In the genomic region with DNA sequence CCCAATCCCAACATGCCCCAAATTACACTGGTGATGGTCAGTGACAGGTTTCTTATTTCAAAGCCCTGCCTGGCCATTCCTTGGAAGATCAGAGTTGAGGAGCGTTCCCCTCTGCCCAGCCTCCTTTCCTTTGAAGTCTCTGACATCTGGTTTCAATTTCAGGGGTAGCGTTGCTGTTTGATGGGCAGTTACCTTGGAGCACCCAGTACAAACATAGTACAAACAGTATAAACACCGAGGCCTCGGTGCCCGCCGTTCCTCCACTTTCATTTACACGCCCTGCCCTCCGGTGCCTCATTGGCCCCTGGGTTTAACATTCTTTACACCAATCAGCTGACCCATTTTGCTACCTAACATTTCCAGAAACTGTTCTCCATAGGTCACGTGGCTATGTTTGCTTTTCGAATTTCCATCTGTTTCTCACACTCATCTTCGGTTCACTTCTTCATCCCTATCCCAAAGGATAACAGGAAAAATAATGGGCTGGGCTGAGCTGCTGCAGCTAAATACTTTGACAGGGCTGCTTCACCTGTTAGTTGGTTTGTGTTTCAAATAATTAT, we compare ENCODE assay signal across 21 cellular contexts.
DNase-seq lines count a peak whose midpoint lies in the region; ATAC-seq and TF ChIP-seq lines count a peak whose summit lies in the region.
"Had no signal": no experiment of that assay in that cellular context is flagged by ENCODE, and none has a peak within 500 bp of the region (broad histone marks: within the 10 kb centered on the region; RNA-seq: fewer than 3 reads in every experiment).

No MANE protein-coding gene starts in this region.

- DNase-seq in DMS153 (lab: John Stamatoyannopoulos, UW) (peak; percentile 29), DMS153 treated with DMSO at 0.1 percent for 48 hours (lab: John Stamatoyannopoulos, UW; ENCODE audit: unreplicated experiment) (no peak), SW480 (ENCODE audit: low spot score) (peak; percentile 90), kidney tubule cell (ENCODE audit: low spot score) (peak; percentile 43), transverse colon (no peak), MM.1S (no peak), iPS-NIHi7 (ENCODE audit: extremely low spot score) (no peak)
- DNase-seq: activated CD4-positive, alpha-beta T cell treated with anti-CD3 and anti-CD28 coated beads for 1 hour; activated CD8-positive, alpha-beta memory T cell treated with anti-CD3 and anti-CD28 coated beads, Interleukin-2, amount 10 ng/mL, durations not matched to agents 7 days and 5 days; activated gamma-delta T cell; DND-41; naive thymus-derived CD8-positive, alpha-beta T cell; NCI-H2081 treated with DMSO at 0.1 percent for 48 hours; stimulated activated CD4-positive, alpha-beta T cell treated with anti-CD3 and anti-CD28 coated beads, Interleukin-2, amount 100 ng/mL, for 24 hours; testis had no signal

- 37 to 51% methylated on average over 10 to 11 of the region's 11 CpGs for WGBS in transverse colon (ENCODE audit: low coverage in 1 of 2), 2 donors

- H3K9ac ChIP-seq in MM.1S (ENCODE audit: low read length), result no peak overlapping the region
- H3K9ac ChIP-seq: BLaER1 had no signal

- TF ChIP-seq EP300 in transverse colon (IDR thresholded peaks at IDR 0.05; ENCODE audit: low read depth), result no peak

- TF ChIP-seq CTCF in transverse colon (IDR thresholded peaks at IDR 0.05), result no peak
- no peak for TF ChIP-seq CTCF in MM.1S (IDR thresholded peaks at IDR 0.05; ENCODE audit: low read length)

- no peak overlapping the region for H2AFZ ChIP-seq in MM.1S (ENCODE audit: low read length)

- H3K4me2 ChIP-seq in MM.1S (ENCODE audit: low read depth, low read length), result no peak overlapping the region
- H3K4me2 ChIP-seq: BLaER1 had no signal

- intact Hi-C loops in transverse colon (cut with DNase I; ENCODE audit: low total_unique reads), result no loop called here

- H3K4me3 ChIP-seq in transverse colon, result no peak overlapping the region
- no peak overlapping the region for H3K4me3 ChIP-seq in MM.1S (ENCODE audit: low read length)
- H3K4me3 ChIP-seq: ascending aorta, BLaER1, right atrium auricular region, testis had no signal

- no peaks in the 10 kb centered on the region for H3K27me3 ChIP-seq in transverse colon
- H3K27me3 ChIP-seq in MM.1S (replicated peaks; ENCODE audit: insufficient read depth, low read length), result no peaks in the 10 kb centered on the region
- H3K27me3 ChIP-seq: ascending aorta, BLaER1, right atrium auricular region, testis had no signal

- no peaks in the 10 kb centered on the region for H3F3A ChIP-seq in MM.1S (ENCODE audit: insufficient read depth, low read length)

- no peaks in the 10 kb centered on the region for H3K9me2 ChIP-seq in MM.1S (replicated peaks; ENCODE audit: insufficient read depth, low read length)

- in situ Hi-C loops in transverse colon (cut with MboI; ENCODE audit: low pct_ligation_motif_present in 1 of 4, low pct_unique_long_range_greater_than_20kb in 1 of 4, low sequenced_read_pairs in 3 of 4), result no loop called here

- no peak for TF ChIP-seq POLR2A in transverse colon (IDR thresholded peaks at IDR 0.05)

- peak overlapping the region; percentile 33 to 70 (median 53) for H3K27ac ChIP-seq in transverse colon
- no peak overlapping the region for H3K27ac ChIP-seq in MM.1S (ENCODE audit: low read length)
- H3K27ac ChIP-seq: 22Rv1, ascending aorta, BLaER1, right atrium auricular region, testis had no signal

- no peaks in the 10 kb centered on the region for H3K9me3 ChIP-seq in transverse colon
- no peaks in the 10 kb centered on the region for H3K9me3 ChIP-seq in MM.1S (replicated peaks; ENCODE audit: insufficient read depth, low read length)
- H3K9me3 ChIP-seq: ascending aorta, BLaER1, right atrium auricular region, testis had no signal

- H3K36me3 ChIP-seq in transverse colon (peaks cover 0 to 7% (median 0%) of the 10 kb centered on the region in 4 donors), MM.1S (replicated peaks; ENCODE audit: insufficient read depth, low read length) (no peaks in the 10 kb centered on the region)
- H3K36me3 ChIP-seq: right atrium auricular region had no signal

- no peaks in the 10 kb centered on the region for H4K20me1 ChIP-seq in MM.1S (ENCODE audit: insufficient read depth, low read length)
- H4K20me1 ChIP-seq: BLaER1 had no signal

- H3K4me1 ChIP-seq in transverse colon (peaks cover 6 to 27% (median 8%) of the 10 kb centered on the region in 4 donors), MM.1S (ENCODE audit: low read length) (no peaks in the 10 kb centered on the region)
- H3K4me1 ChIP-seq: BLaER1, right atrium auricular region, testis had no signal

- no peak for ATAC-seq in GM19397 (IDR thresholded peaks at IDR 0.05; ENCODE audit: unreplicated experiment)
- ATAC-seq: activated CD8-positive, alpha-beta memory T cell treated with anti-CD3 and anti-CD28 coated beads, Interleukin-2, amount 10 ng/mL, durations not matched to agents 7 days and 5 days; left lobe of liver; naive thymus-derived CD8-positive, alpha-beta T cell had no signal

- H3K79me2 ChIP-seq in MM.1S (ENCODE audit: low read length), result no peaks in the 10 kb centered on the region

Comparison
In these comparisons a context has a peak if more than half of its experiments do, and no peak if none do; other contexts are left out.
1. DNase-seq: peak in DMS153 (single experiment), SW480 (single experiment) and kidney tubule cell (single experiment); none in DMS153 treated with DMSO at 0.1 percent for 48 hours (single experiment), transverse colon (single experiment), MM.1S (single experiment) and iPS-NIHi7 (single experiment).